8 cellular contexts compared by ENCODE assay signal in genomic region chr11:45803981-45804805, GRCh38. TPM values are rescaled to one million over a fixed set of nuclear protein-coding genes. Genes with fewer than 3 reads are reported as not detected.
DNase-seq lines count a peak whose midpoint lies in the region; ATAC-seq, FAIRE-seq and TF ChIP-seq lines count a peak whose summit lies in the region.

No MANE protein-coding gene starts in this region.

- H3K36me3 Mint-ChIP-seq in activated naive CD8-positive, alpha-beta T cell treated with anti-CD3 and anti-CD28 coated beads for 36 hours, result peaks cover 10% of the 10 kb centered on the region
- peaks cover 5% of the 10 kb centered on the region for H3K36me3 Mint-ChIP-seq in osteocyte (ENCODE audit: unreplicated experiment)

- H3K4me2 ChIP-seq in A549, result peak overlapping the region; percentile 93

- CTCF ChIA-PET in A549 (lab: Yijun Ruan, JAX), result interaction anchor here (0.7 to 3.1 kb wide), 3 partner anchors 9 to 32 kb away, joined by 3 to 13 read pairs (median 5); no protein-coding TSS in a partner anchor

- peak overlapping the region; percentile 68 for H3K4me3 ChIP-seq in A549
- peak overlapping the region; percentile 90 for H3K4me3 ChIP-seq in HUES6 (ENCODE audit: low read depth, low read length)
- peak overlapping the region; percentile 85 to 92 (median 89) for H3K4me3 ChIP-seq in thyroid gland (replicated peaks in 1 of 3)

- H3K4me3 Mint-ChIP-seq in activated naive CD8-positive, alpha-beta T cell treated with anti-CD3 and anti-CD28 coated beads for 36 hours, result peak overlapping the region; percentile 93
- H3K4me3 Mint-ChIP-seq in osteocyte (ENCODE audit: unreplicated experiment), result peak overlapping the region; percentile 92

- peaks cover 31% of the 10 kb centered on the region for H3K27me3 ChIP-seq in HUES6 (ENCODE audit: control insufficient read depth, insufficient read depth, low read length)
- H3K27me3 ChIP-seq in thyroid gland, result no peaks in the 10 kb centered on the region

- TF ChIP-seq CTCF in A549 (IDR thresholded peaks at IDR 0.05), result no peak
- no peak for TF ChIP-seq CTCF in osteocyte (IDR thresholded peaks at IDR 0.05)
- no peak for TF ChIP-seq CTCF in thyroid gland (IDR thresholded peaks at IDR 0.05)

- H3K27ac Mint-ChIP-seq in activated naive CD8-positive, alpha-beta T cell treated with anti-CD3 and anti-CD28 coated beads for 36 hours, result peak overlapping the region; percentile 87
- peak overlapping the region; percentile 92 for H3K27ac Mint-ChIP-seq in osteocyte (ENCODE audit: unreplicated experiment)

- no peaks in the 10 kb centered on the region for H3K27me3 Mint-ChIP-seq in activated naive CD8-positive, alpha-beta T cell treated with anti-CD3 and anti-CD28 coated beads for 36 hours
- no peaks in the 10 kb centered on the region for H3K27me3 Mint-ChIP-seq in osteocyte (ENCODE audit: unreplicated experiment)

- WGBS in A549 (ENCODE audit: missing lambda C conversion rate), result 2% methylated on average over 18 of the region's 74 CpGs
- 0 to 1% methylated on average over 20 to 43 of the region's 74 CpGs for WGBS in thyroid gland, 2 donors

- intact Hi-C loops in Right ventricle myocardium inferior (cut with DNase I) (loop anchor here (2.0 kb wide), 1 partner anchor 39 kb away; no protein-coding TSS in a partner anchor), thyroid gland (cut with DNase I) (loop anchor here (10.0 kb wide), 1 partner anchor 111 kb away; the partner anchor contains the start of gene PEX16)

- TF ChIP-seq POLR2A in A549 (IDR thresholded peaks at IDR 0.05; ENCODE audit: low read length) (peak; percentile 69), thyroid gland (IDR thresholded peaks at IDR 0.05) (peak in 1 of 2 donors; percentile 5)

- DNase-seq in A549 (ENCODE audit: low read depth in 1 of 2, low spot score in 1 of 2) (peak; percentile 47 to 72), SK-N-DZ (ENCODE audit: low spot score) (peak; percentile 52), Right ventricle myocardium inferior (ENCODE audit: missing footprints) (peak; percentile 94), osteocyte (ENCODE audit: extremely low spot score, unreplicated experiment) (peak; percentile 92), thyroid gland (peak; percentile 82 to 83)
- DNase-seq in activated naive CD8-positive, alpha-beta T cell treated with anti-CD3 and anti-CD28 coated beads for 36 hours, result peak; percentile 77

- H3K27ac ChIP-seq in A549, result peak overlapping the region; percentile 89 to 92
- no peak overlapping the region for H3K27ac ChIP-seq in HUES6 (ENCODE audit: low read depth, low read length)
- H3K27ac ChIP-seq in thyroid gland, result peak overlapping the region; percentile 67 to 83 (median 79)

- H3K36me3 ChIP-seq in HUES6 (ENCODE audit: control insufficient read depth, insufficient read depth, low read length) (no peaks in the 10 kb centered on the region), thyroid gland (no peaks in the 10 kb centered on the region)

- H3K9me3 Mint-ChIP-seq in activated naive CD8-positive, alpha-beta T cell treated with anti-CD3 and anti-CD28 coated beads for 36 hours, result no peaks in the 10 kb centered on the region
- no peaks in the 10 kb centered on the region for H3K9me3 Mint-ChIP-seq in osteocyte (ENCODE audit: unreplicated experiment)

- TF ChIP-seq EP300 in A549 (IDR thresholded peaks at IDR 0.05), result no peak

- peaks cover 23% of the 10 kb centered on the region for H3K4me1 ChIP-seq in A549
- peaks cover 22% of the 10 kb centered on the region; the same call in 1 of the 2 replicates for H3K4me1 ChIP-seq in HUES6 (ENCODE audit: control insufficient read depth, insufficient read depth, low read length)
- peaks cover 25 to 35% of the 10 kb centered on the region in 2 donors for H3K4me1 ChIP-seq in thyroid gland

- H3K9ac ChIP-seq in HUES6 (ENCODE audit: low read length), result no peak overlapping the region

- FAIRE-seq in A549 (lab: Jason Lieb, UNC), result no peak

- H3K9me3 ChIP-seq in A549, result no peaks in the 10 kb centered on the region
- no peaks in the 10 kb centered on the region for H3K9me3 ChIP-seq in HUES6 (ENCODE audit: control insufficient read depth, insufficient read depth, low read depth, low read length)
- no peaks in the 10 kb centered on the region for H3K9me3 ChIP-seq in thyroid gland

- no peak for TF ChIP-seq RAD21 in A549 (conservative IDR thresholded peaks at IDR 0.05 in 1 of 2, IDR thresholded peaks at IDR 0.05 in 1 of 2)

- H3K4me1 Mint-ChIP-seq in activated naive CD8-positive, alpha-beta T cell treated with anti-CD3 and anti-CD28 coated beads for 36 hours, result peaks cover 27% of the 10 kb centered on the region
- H3K4me1 Mint-ChIP-seq in osteocyte (ENCODE audit: unreplicated experiment), result peaks cover 33% of the 10 kb centered on the region

- ATAC-seq in A549, result peak; percentile 65 to 74
- ATAC-seq in GM18907 (IDR thresholded peaks at IDR 0.05; ENCODE audit: unreplicated experiment), result peak; percentile 36
- peak; percentile 73 for ATAC-seq in Right ventricle myocardium inferior

- POLR2A ChIA-PET in A549 (lab: Yijun Ruan, JAX), result interaction anchor here (0.6 kb wide), 1 partner anchor 31 kb away, joined by 3 read pairs; no protein-coding TSS in a partner anchor

TF ChIP-seq in A549, 52 proteins besides CTCF, POLR2A, EP300 and RAD21 (continues in another document):
- no peak for TF ChIP-seq RFX5 (IDR thresholded peaks at IDR 0.05)
- TF ChIP-seq HMGXB4 (CRISPR knock-in tag; IDR thresholded peaks at IDR 0.05; ENCODE audit: borderline replicate concordance), result no peak
- TF ChIP-seq KDM1A (IDR thresholded peaks at IDR 0.05; ENCODE audit: low read depth), result no peak
- no peak for TF ChIP-seq SMC3 (IDR thresholded peaks at IDR 0.05)
- 0 out of 2 replicates have a peak, but pooled peaks have one; percentile 11 for TF ChIP-seq HOXB5 (CRISPR knock-in tag; IDR thresholded peaks at IDR 0.05)
- no peak for TF ChIP-seq MYC (IDR thresholded peaks at IDR 0.05; ENCODE audit: borderline replicate concordance, low read length)
- TF ChIP-seq NFE2L2 (conservative IDR thresholded peaks at IDR 0.05; ENCODE audit: low read length), result no peak
- TF ChIP-seq CBX8 (IDR thresholded peaks at IDR 0.05), result no peak
- TF ChIP-seq BHLHE40 (IDR thresholded peaks at IDR 0.05; ENCODE audit: low read depth, low read length), result no peak
- TF ChIP-seq ZC3H11A (IDR thresholded peaks at IDR 0.05), result no peak
- no peak for TF ChIP-seq EHF (CRISPR knock-in tag; IDR thresholded peaks at IDR 0.05)
- TF ChIP-seq, protein P1, sequence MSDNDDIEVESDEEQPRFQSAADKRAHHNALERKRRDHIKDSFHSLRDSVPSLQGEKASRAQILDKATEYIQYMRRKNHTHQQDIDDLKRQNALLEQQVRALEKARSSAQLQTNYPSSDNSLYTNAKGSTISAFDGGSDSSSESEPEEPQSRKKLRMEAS (IDR thresholded peaks at IDR 0.05), result peak; percentile 79

RNA-seq across cellular contexts. Expression of gene SLC35C1, which starts 0.8 kb away (rescaled TPM):
- polyA plus RNA-seq in A549 (2011; rRNA removed) (3.3 and 7.8 TPM in 2 replicates), A549 (2017; fragmentation: RNase III; extraction: RNeasy Plus Mini Kit Qiagen cat#74134 plus additional on column Dnase treatment) (13.0 to 14.5 TPM (median 14.0 TPM) in 3 replicates)
- 7.7 and 14.0 TPM in 2 replicates for polyA plus RNA-seq in A549 (2012; cell fraction: cytosol; rRNA removed)
- 14.0 and 16.6 TPM in 2 replicates for polyA plus RNA-seq in A549 (2012; cell fraction: nucleus; rRNA removed)
- 9.4 and 13.7 TPM in 2 replicates for polyA minus RNA-seq in A549 (2011; rRNA and poly(A)+ RNA removed)
- 2.1 and 2.7 TPM in 2 replicates for polyA plus RNA-seq in SK-N-DZ (2014; cell fraction: cytosol; rRNA removed)
- 1.1 and 2.1 TPM in 2 replicates for polyA plus RNA-seq in SK-N-DZ (2014; cell fraction: nucleus; rRNA removed)
- total RNA-seq in activated naive CD8-positive, alpha-beta T cell treated with anti-CD3 and anti-CD28 coated beads for 36 hours, result 10 to 100 TPM; 12.1 to 12.6 TPM
- total RNA-seq in Right ventricle myocardium inferior (6.0 TPM), osteocyte (17.5 and 18.0 TPM in 2 replicates), thyroid gland (10 to 100 TPM; 11.2 to 15.8 (median 14.0) TPM)

RNA-seq across cellular contexts. Expression of gene CRY2, which starts 43.1 kb away (rescaled TPM):
- polyA plus RNA-seq in A549 (2011; rRNA removed), result 4.1 and 4.9 TPM in 2 replicates
- 2.3 and 3.2 TPM in 2 replicates for polyA plus RNA-seq in A549 (2012; cell fraction: cytosol; rRNA removed)
- polyA plus RNA-seq in A549 (2012; cell fraction: nucleus; rRNA removed), result 10.4 and 10.6 TPM in 2 replicates
- polyA plus RNA-seq in A549 (2017; fragmentation: RNase III; extraction: RNeasy Plus Mini Kit Qiagen cat#74134 plus additional on column Dnase treatment), result 2.9 to 4.0 TPM (median 3.2 TPM) in 3 replicates
- polyA minus RNA-seq in A549 (2011; rRNA and poly(A)+ RNA removed), result 12.8 and 13.8 TPM in 2 replicates
- 5.7 and 7.4 TPM in 2 replicates for polyA plus RNA-seq in SK-N-DZ (2014; cell fraction: cytosol; rRNA removed)
- polyA plus RNA-seq in SK-N-DZ (2014; cell fraction: nucleus; rRNA removed), result 13.1 and 17.3 TPM in 2 replicates
- total RNA-seq in activated naive CD8-positive, alpha-beta T cell treated with anti-CD3 and anti-CD28 coated beads for 36 hours, result 10 to 100 TPM; 10.6 to 14.7 TPM
- 69.8 TPM for total RNA-seq in Right ventricle myocardium inferior
- total RNA-seq in osteocyte, result 18.2 and 18.6 TPM in 2 replicates
- 100 to 1,000 TPM in 1 of 4 donors, 10 to 100 TPM in 3; 49.5 to 117 (median 57.8) TPM for total RNA-seq in thyroid gland
